ENCODE assay signal across 1 cellular context in the genomic region with DNA sequence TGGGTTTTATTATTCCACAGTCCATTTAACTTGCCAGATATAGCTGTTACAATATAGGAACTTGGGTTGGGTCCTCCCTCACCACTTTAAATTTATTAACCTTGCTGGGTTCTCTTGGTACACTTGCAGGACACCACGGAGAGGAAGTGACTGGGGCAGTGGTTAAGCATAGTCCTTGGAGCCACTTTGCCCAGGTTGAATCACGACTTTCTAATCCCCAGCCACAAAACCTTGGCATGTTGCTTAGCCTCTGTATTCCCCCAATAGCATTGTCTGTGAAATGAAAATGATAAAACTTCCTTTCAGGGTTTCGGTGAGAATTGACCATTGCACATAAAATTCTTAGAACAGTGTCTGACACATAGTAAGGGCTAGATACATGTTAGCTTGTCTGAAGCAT.
TF ChIP-seq lines count a peak whose summit lies in the region.

No MANE protein-coding gene starts in this region.

TF ChIP-seq in HCT116, 20 proteins besides CTCF, POLR2A, EP300 and RAD21:
- TF ChIP-seq, protein P1, sequence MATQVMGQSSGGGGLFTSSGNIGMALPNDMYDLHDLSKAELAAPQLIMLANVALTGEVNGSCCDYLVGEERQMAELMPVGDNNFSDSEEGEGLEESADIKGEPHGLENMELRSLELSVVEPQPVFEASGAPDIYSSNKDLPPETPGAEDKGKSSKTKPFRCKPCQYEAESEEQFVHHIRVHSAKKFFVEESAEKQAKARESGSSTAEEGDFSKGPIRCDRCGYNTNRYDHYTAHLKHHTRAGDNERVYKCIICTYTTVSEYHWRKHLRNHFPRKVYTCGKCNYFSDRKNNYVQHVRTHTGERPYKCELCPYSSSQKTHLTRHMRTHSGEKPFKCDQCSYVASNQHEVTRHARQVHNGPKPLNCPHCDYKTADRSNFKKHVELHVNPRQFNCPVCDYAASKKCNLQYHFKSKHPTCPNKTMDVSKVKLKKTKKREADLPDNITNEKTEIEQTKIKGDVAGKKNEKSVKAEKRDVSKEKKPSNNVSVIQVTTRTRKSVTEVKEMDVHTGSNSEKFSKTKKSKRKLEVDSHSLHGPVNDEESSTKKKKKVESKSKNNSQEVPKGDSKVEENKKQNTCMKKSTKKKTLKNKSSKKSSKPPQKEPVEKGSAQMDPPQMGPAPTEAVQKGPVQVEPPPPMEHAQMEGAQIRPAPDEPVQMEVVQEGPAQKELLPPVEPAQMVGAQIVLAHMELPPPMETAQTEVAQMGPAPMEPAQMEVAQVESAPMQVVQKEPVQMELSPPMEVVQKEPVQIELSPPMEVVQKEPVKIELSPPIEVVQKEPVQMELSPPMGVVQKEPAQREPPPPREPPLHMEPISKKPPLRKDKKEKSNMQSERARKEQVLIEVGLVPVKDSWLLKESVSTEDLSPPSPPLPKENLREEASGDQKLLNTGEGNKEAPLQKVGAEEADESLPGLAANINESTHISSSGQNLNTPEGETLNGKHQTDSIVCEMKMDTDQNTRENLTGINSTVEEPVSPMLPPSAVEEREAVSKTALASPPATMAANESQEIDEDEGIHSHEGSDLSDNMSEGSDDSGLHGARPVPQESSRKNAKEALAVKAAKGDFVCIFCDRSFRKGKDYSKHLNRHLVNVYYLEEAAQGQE (IDR thresholded peaks at IDR 0.05; ENCODE audit: low read depth) = no peak
- TF ChIP-seq ELF1 (IDR thresholded peaks at IDR 0.05; ENCODE audit: borderline replicate concordance, low read depth) (no peak), EZH2 (IDR thresholded peaks at IDR 0.05) (no peak), FOSL1 (IDR thresholded peaks at IDR 0.05; ENCODE audit: low read depth) (no peak), TCF7L2 (IDR thresholded peaks at IDR 0.05; ENCODE audit: borderline replicate concordance, extremely low read depth, insufficient read depth, insufficient read length) (no peak), JUND (IDR thresholded peaks at IDR 0.05) (no peak), SP1 (IDR thresholded peaks at IDR 0.05; ENCODE audit: low read depth) (no peak), SIN3A (IDR thresholded peaks at IDR 0.05; ENCODE audit: low read depth) (no peak), EGR1 (IDR thresholded peaks at IDR 0.05; ENCODE audit: low read depth) (no peak)
- TF ChIP-seq, protein P2, sequence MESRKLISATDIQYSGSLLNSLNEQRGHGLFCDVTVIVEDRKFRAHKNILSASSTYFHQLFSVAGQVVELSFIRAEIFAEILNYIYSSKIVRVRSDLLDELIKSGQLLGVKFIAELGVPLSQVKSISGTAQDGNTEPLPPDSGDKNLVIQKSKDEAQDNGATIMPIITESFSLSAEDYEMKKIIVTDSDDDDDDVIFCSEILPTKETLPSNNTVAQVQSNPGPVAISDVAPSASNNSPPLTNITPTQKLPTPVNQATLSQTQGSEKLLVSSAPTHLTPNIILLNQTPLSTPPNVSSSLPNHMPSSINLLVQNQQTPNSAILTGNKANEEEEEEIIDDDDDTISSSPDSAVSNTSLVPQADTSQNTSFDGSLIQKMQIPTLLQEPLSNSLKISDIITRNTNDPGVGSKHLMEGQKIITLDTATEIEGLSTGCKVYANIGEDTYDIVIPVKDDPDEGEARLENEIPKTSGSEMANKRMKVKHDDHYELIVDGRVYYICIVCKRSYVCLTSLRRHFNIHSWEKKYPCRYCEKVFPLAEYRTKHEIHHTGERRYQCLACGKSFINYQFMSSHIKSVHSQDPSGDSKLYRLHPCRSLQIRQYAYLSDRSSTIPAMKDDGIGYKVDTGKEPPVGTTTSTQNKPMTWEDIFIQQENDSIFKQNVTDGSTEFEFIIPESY (IDR thresholded peaks at IDR 0.05; ENCODE audit: extremely low read depth, insufficient replicate concordance, low read length) = no peak
- TF ChIP-seq, protein P3, sequence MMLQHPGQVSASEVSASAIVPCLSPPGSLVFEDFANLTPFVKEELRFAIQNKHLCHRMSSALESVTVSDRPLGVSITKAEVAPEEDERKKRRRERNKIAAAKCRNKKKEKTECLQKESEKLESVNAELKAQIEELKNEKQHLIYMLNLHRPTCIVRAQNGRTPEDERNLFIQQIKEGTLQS (IDR thresholded peaks at IDR 0.05) = no peak
